28 cellular contexts compared by ENCODE assay signal in the genomic region with DNA sequence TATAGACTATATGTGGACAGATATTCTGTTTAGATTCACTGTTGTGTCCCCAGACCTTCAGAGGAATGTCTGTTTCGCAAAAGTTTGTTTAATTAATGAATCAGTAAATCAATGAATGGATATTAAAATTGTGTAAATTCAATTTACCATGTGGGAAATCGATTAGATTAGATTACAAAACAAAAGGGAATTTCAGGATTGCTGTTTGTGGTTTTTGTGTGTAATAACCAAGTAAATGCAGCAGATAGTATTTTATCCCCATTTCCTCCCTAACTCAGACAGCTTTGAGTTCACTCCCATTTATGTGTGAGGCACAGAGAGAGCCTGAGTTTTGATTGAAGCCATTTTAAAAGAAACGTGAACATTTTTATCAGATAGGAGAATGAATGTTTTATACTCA.
DNase-seq lines count a peak whose midpoint lies in the region; ATAC-seq and TF ChIP-seq lines count a peak whose summit lies in the region.
"Had no signal": no experiment of that assay in that cellular context is flagged by ENCODE, and none has a peak within 500 bp of the region (broad histone marks: within the 10 kb centered on the region; RNA-seq: fewer than 3 reads in every experiment).

No MANE protein-coding gene starts in this region.

- no peak overlapping the region for H3K23ac ChIP-seq in trophoblast cell (ENCODE audit: low read length)

- H3K18ac ChIP-seq in trophoblast cell (ENCODE audit: low read length), result no peak overlapping the region

- no peak for TF ChIP-seq POLR2A in spleen (IDR thresholded peaks at IDR 0.05)

- no peak overlapping the region for H2AFZ ChIP-seq in fibroblast of lung (ENCODE audit: low read length)
- H2AFZ ChIP-seq in trophoblast cell (ENCODE audit: insufficient read depth, low read length, poor library complexity), result no peak overlapping the region

- ATAC-seq in SK-N-SH treated with all-trans-retinoic acid at 6 μM for 48 hours (peak; percentile 28; the same call in 1 of the 3 replicates), GM19455 (IDR thresholded peaks at IDR 0.05; ENCODE audit: unreplicated experiment) (no peak), GM21447 (IDR thresholded peaks at IDR 0.05; ENCODE audit: unreplicated experiment) (no peak)
- ATAC-seq: activated naive CD8-positive, alpha-beta T cell treated with anti-CD3 and anti-CD28 coated beads, Interleukin-2, amount 50 U/mL, for 24 hours; gastroesophageal sphincter; left lobe of liver; stimulated activated naive CD8-positive, alpha-beta T cell treated with anti-CD3 and anti-CD28 coated beads, Interleukin-15, amount 100 ng/mL, for 72 hours had no signal

- peaks cover 17% of the 10 kb centered on the region for H3K79me1 ChIP-seq in trophoblast cell (ENCODE audit: low read length)

- DNase-seq in EL, result peak; percentile 38
- peak; percentile 43 to 79 for DNase-seq in fibroblast of lung (ENCODE audit: low read depth in 2 of 2)
- no peak for DNase-seq in trophoblast cell
- no peak for DNase-seq in T-helper 2 cell
- DNase-seq in spleen, result no peak
- DNase-seq: ACHN; activated CD4-positive, alpha-beta T cell treated with anti-CD3 and anti-CD28 coated beads, Interleukin-2, amount 10 ng/mL, durations not matched to agents 24 days and 14 days; activated gamma-delta T cell treated with Interleukin-2 at 50 U/mL for 16 hours; activated naive CD8-positive, alpha-beta T cell treated with anti-CD3 and anti-CD28 coated beads, Interleukin-2, amount 50 U/mL, for 24 hours; activated T-cell treated with anti-CD3 and anti-CD28 coated beads, Interleukin-2, amount 50 U/mL, for 24 hours; COR-L47; effector memory CD4-positive, alpha-beta T cell; hypothalamus; immature natural killer cell; Karpas-422; MV-4-11; NCI-H1436 treated with DMSO at 0.1 percent for 48 hours; NCI-H2107; NCI-H510A; Right ventricle myocardium superior; stimulated activated CD8-positive, alpha-beta memory T cell treated with anti-CD3 and anti-CD28 coated beads, Interleukin-4, amount 100 ng/mL, for 48 hours; stimulated activated naive CD8-positive, alpha-beta T cell treated with anti-CD3 and anti-CD28 coated beads, Interleukin-15, amount 100 ng/mL, for 72 hours; T-helper 9 cell had no signal

- H3K36me3 ChIP-seq in fibroblast of lung (ENCODE audit: control insufficient read depth, insufficient read depth, low read length) (no peaks in the 10 kb centered on the region), trophoblast cell (ENCODE audit: control insufficient read depth in 1 of 2, insufficient read depth in 2 of 2, low read length in 2 of 2) (no peaks in the 10 kb centered on the region), spleen (no peaks in the 10 kb centered on the region)
- H3K36me3 ChIP-seq: gastroesophageal sphincter had no signal

- H3K27me3 ChIP-seq in fibroblast of lung (ENCODE audit: control insufficient read depth, insufficient read depth, low read length) (no peaks in the 10 kb centered on the region), trophoblast cell (ENCODE audit: insufficient read depth, low read length) (no peaks in the 10 kb centered on the region), spleen (replicated peaks in 1 of 7) (no peaks in the 10 kb centered on the region)
- H3K27me3 ChIP-seq: gastroesophageal sphincter had no signal

- H3K9me3 ChIP-seq in fibroblast of lung (ENCODE audit: control insufficient read depth, insufficient read depth, low read depth, low read length), result no peaks in the 10 kb centered on the region
- H3K9me3 ChIP-seq in trophoblast cell (ENCODE audit: insufficient read depth, low read depth, low read length), result no peaks in the 10 kb centered on the region
- no peaks in the 10 kb centered on the region for H3K9me3 ChIP-seq in spleen
- H3K9me3 ChIP-seq: gastroesophageal sphincter had no signal

- H3K79me2 ChIP-seq in fibroblast of lung (ENCODE audit: control insufficient read depth, insufficient read depth, low read length) (no peaks in the 10 kb centered on the region), trophoblast cell (ENCODE audit: control insufficient read depth, insufficient read depth, low read length, poor library complexity) (peaks cover 4% of the 10 kb centered on the region)

- H2AK5ac ChIP-seq in trophoblast cell (ENCODE audit: low read length), result no peak overlapping the region

- no peak overlapping the region for H2BK5ac ChIP-seq in trophoblast cell (ENCODE audit: low read depth, low read length, poor library complexity)

- no peak overlapping the region for H2BK120ac ChIP-seq in trophoblast cell (ENCODE audit: insufficient read depth, low read length, poor library complexity)

- no peak overlapping the region for H3K4ac ChIP-seq in trophoblast cell (ENCODE audit: low read depth, low read length)

- H3K14ac ChIP-seq in trophoblast cell (ENCODE audit: low read length), result no peak overlapping the region

- H4K8ac ChIP-seq in trophoblast cell (ENCODE audit: low read depth, low read length), result no peak overlapping the region

- no peak overlapping the region for H4K12ac ChIP-seq in trophoblast cell (ENCODE audit: low read depth, low read length)

- H4K20me1 ChIP-seq in fibroblast of lung (ENCODE audit: control insufficient read depth, extremely low read depth, insufficient read depth, low read length), result no peaks in the 10 kb centered on the region

- H3K4me2 ChIP-seq in fibroblast of lung (ENCODE audit: extremely low read depth, insufficient read depth, low read length) (no peak overlapping the region), trophoblast cell (ENCODE audit: low read length) (no peak overlapping the region)

- no CpG with 5 or more reads among the region's 3 CpGs for WGBS in trophoblast cell (ENCODE audit: extremely low coverage, insufficient coverage, insufficient read length)
- 59 to 67% (median 60%) methylated on average over 3 of the region's 3 CpGs for WGBS in spleen, 5 donors

- no peak overlapping the region for H2BK12ac ChIP-seq in trophoblast cell (ENCODE audit: low read length)

- H3K4me3 ChIP-seq in fibroblast of lung (replicated peaks in 1 of 4; ENCODE audit: control extremely low read depth in 1 of 4, insufficient read depth in 1 of 4, low read depth in 3 of 4, low read length in 4 of 4) (no peak overlapping the region), trophoblast cell (ENCODE audit: low read depth, low read length) (no peak overlapping the region), spleen (no peak overlapping the region)
- H3K4me3 ChIP-seq: gastroesophageal sphincter had no signal

- H3K4me1 ChIP-seq in fibroblast of lung (ENCODE audit: control insufficient read depth, extremely low read depth, insufficient read depth, low read length) (no peaks in the 10 kb centered on the region), trophoblast cell (ENCODE audit: control insufficient read depth in 1 of 2, insufficient read depth in 2 of 2, low read length in 2 of 2) (peaks cover 6 to 7% of the 10 kb centered on the region in 2 experiments), spleen (no peaks in the 10 kb centered on the region)
- H3K4me1 ChIP-seq: gastroesophageal sphincter had no signal

- H4K91ac ChIP-seq in trophoblast cell (ENCODE audit: low read depth, low read length), result no peak overlapping the region

- TF ChIP-seq CTCF in fibroblast of lung (conservative IDR thresholded peaks at IDR 0.05 in 1 of 2, IDR thresholded peaks at IDR 0.05 in 1 of 2; ENCODE audit: low read depth in 1 of 2, low read length in 2 of 2), result no peak
- no peak for TF ChIP-seq CTCF in spleen (IDR thresholded peaks at IDR 0.05 in 8 of 11, conservative IDR thresholded peaks at IDR 0.05 in 3 of 11)

- intact Hi-C loops in spleen (cut with DNase I; ENCODE audit: low total_unique reads), result no loop called here

- H3K9ac ChIP-seq in fibroblast of lung (ENCODE audit: insufficient read depth, low read length), result no peak overlapping the region
- no peak overlapping the region for H3K9ac ChIP-seq in trophoblast cell (ENCODE audit: low read length)

- H3K27ac ChIP-seq in fibroblast of lung (ENCODE audit: insufficient read depth, low read length), result no peak overlapping the region
- peak overlapping the region; percentile 96 for H3K27ac ChIP-seq in trophoblast cell (ENCODE audit: low read depth, low read length)
- no peak overlapping the region for H3K27ac ChIP-seq in spleen
- H3K27ac ChIP-seq: gastroesophageal sphincter had no signal

TF ChIP-seq in SK-N-SH treated with all-trans-retinoic acid at 6 μM for 48 hours, 23 proteins besides CTCF, POLR2A, EP300 and RAD21:
- TF ChIP-seq RARB (CRISPR knock-in tag; IDR thresholded peaks at IDR 0.05) (no peak), ISL1 (CRISPR knock-in tag; IDR thresholded peaks at IDR 0.05) (peak; percentile 67), TOX (CRISPR knock-in tag; IDR thresholded peaks at IDR 0.05; ENCODE audit: borderline replicate concordance) (no peak), PATZ1 (CRISPR knock-in tag; IDR thresholded peaks at IDR 0.05; ENCODE audit: borderline replicate concordance) (peak; percentile 40; the same call in 1 of the 2 replicates)

Comparison
In these comparisons a context has a peak if more than half of its experiments do, and no peak if none do; other contexts are left out.
1. DNase-seq: peak in EL (single experiment) and fibroblast of lung (2 of 2); none in trophoblast cell (0 of 2), T-helper 2 cell (0 of 5) and spleen (single experiment).